In genomic region chr1:114511048-114511785, GRCh38 we compare ENCODE assay signal across 8 cellular contexts. TPM values are rescaled to one million over a fixed set of nuclear protein-coding genes. Genes with fewer than 3 reads are reported as not detected.
DNase-seq lines count a peak whose midpoint lies in the region; ATAC-seq and TF ChIP-seq lines count a peak whose summit lies in the region.

TSS of gene TRIM33 (minus strand) at chr1:114511203. CDS start at chr1:114511076, 127 bp downstream.

- DNase-seq in AG08396 (ENCODE audit: low spot score) (peak; percentile 96), NCI-H2227 treated with DMSO at 0.1 percent for 48 hours (lab: John Stamatoyannopoulos, UW) (peak; percentile 85), caudate nucleus (lab: John Stamatoyannopoulos, UW) (peak in 60 of 61 donors; percentile 25 to 94 (median 85)), inferior parietal cortex (ENCODE audit: extremely low spot score) (peak; percentile 93), spleen (peak; percentile 99)
- peak; percentile 81 to 89 (median 84) for DNase-seq in activated CD4-positive, CD25-positive, alpha-beta regulatory T cell (lab: John Stamatoyannopoulos, UW)

- H3K4me3 ChIP-seq in spleen, result peak within 1 kb of the TSS; percentile 77 to 98 (median 92)

- TF ChIP-seq CTCF in spleen (IDR thresholded peaks at IDR 0.05 in 8 of 11, conservative IDR thresholded peaks at IDR 0.05 in 3 of 11), result peak in 2 of 11 experiments; percentile 7 to 22

- ATAC-seq in HG03175 (IDR thresholded peaks at IDR 0.05; ENCODE audit: unreplicated experiment), result peak; percentile 81

- peak within 1 kb of the TSS; percentile 81 for H3K27ac ChIP-seq in caudate nucleus (ENCODE audit: low read depth, low read length)
- H3K27ac ChIP-seq in spleen, result peak within 1 kb of the TSS; percentile 95 to 99 (median 99)

- peaks cover 0 to 9% (median 0%) of the 10 kb centered on the region in 6 donors for H3K36me3 ChIP-seq in spleen

- H3K4me1 ChIP-seq in spleen, result peaks cover 23 to 58% (median 46%) of the 10 kb centered on the region in 6 donors

- TF ChIP-seq POLR2A in GM18951 (IDR thresholded peaks at IDR 0.05; ENCODE audit: extremely low read depth, insufficient read depth, insufficient read length), result peak; percentile 98
- peak in 1 of 3 donors; percentile 85 for TF ChIP-seq POLR2A in spleen (IDR thresholded peaks at IDR 0.05)

- no peaks in the 10 kb centered on the region for H3K27me3 ChIP-seq in spleen (replicated peaks in 1 of 7)

- no peaks in the 10 kb centered on the region for H3K9me3 ChIP-seq in spleen

- intact Hi-C loops in spleen (cut with DNase I; ENCODE audit: low total_unique reads), result no loop called here

- WGBS in spleen, 5 donors, result 0 to 1% (median 0%) methylated on average over 62 to 87 of the region's 87 CpGs

- in situ Hi-C loops in GM18951 (cut with MboI; ENCODE audit: low sequenced_read_pairs, unreplicated experiment), result no loop called here

RNA-seq across cellular contexts. Expression of gene TRIM33, which starts in this region (rescaled TPM):
- total RNA-seq in spleen, result 10 to 100 TPM; 36.6 to 59.4 (median 47.3) TPM
- 10 to 100 TPM in 2 of 3 donors, 1 to 10 TPM in 1; 8.9 to 17.5 (median 10.8) TPM for polyA plus RNA-seq in spleen

Comparison
In these comparisons a context has a peak if more than half of its experiments do, and no peak if none do; other contexts are left out.
1. Peak in every context shown above with its lines: DNase-seq, ATAC-seq, H3K4me3 ChIP-seq and H3K27ac ChIP-seq.